Comparison of ENCODE assay signal across 8 cellular contexts in genomic region chr9:76458903-76459690, GRCh38. TPM values are rescaled to one million over a fixed set of nuclear protein-coding genes. Genes with fewer than 3 reads are reported as not detected.
DNase-seq lines count a peak whose midpoint lies in the region; ATAC-seq and TF ChIP-seq lines count a peak whose summit lies in the region.

TSS of gene GCNT1 (plus strand) at chr9:76459182. CDS start at chr9:76502382, 43,200 bp downstream.

- intact Hi-C loops in HCT116 (cut with micrococcal nuclease): loop anchor here (5.0 kb wide), 1 partner anchor 67 kb away; the partner anchor contains the start of gene RFK
- intact Hi-C loops in activated naive CD4-positive, alpha-beta T cell treated with anti-CD3 and anti-CD28 coated beads for 36 hours (cut with micrococcal nuclease): loop anchor here (1.0 to 2.0 kb wide), 6 partner anchors 18 to 718 kb away; partner anchors contain the start of genes PCSK5, RFK and VPS13A

- peak; percentile 93 for ATAC-seq in HCT116
- ATAC-seq in omental fat pad (ENCODE audit: low FRiP score): peak; percentile 90

- H3K9me2 ChIP-seq in HCT116 (ENCODE audit: insufficient read depth) (no peaks in the 10 kb centered on the region), MM.1S (replicated peaks; ENCODE audit: insufficient read depth, low read length) (no peaks in the 10 kb centered on the region)

- no peak within 1 kb of the TSS for H3K27ac Mint-ChIP-seq in activated naive CD4-positive, alpha-beta T cell treated with anti-CD3 and anti-CD28 coated beads for 36 hours

- peak within 1 kb of the TSS; percentile 98 for H3K4me2 ChIP-seq in HCT116 (ENCODE audit: low read length)
- peak within 1 kb of the TSS; percentile 88 for H3K4me2 ChIP-seq in MM.1S (ENCODE audit: low read depth, low read length)

- TSS peak; percentile 42 for BruUV-seq in HCT116 (replicated peaks; lab: Mats Ljungman, UMichigan)

- H3K79me2 ChIP-seq in HCT116 (ENCODE audit: insufficient read depth, low read length) (no peaks in the 10 kb centered on the region), MM.1S (ENCODE audit: low read length) (no peaks in the 10 kb centered on the region)

- H3K27me3 ChIP-seq in GM06990 (replicated peaks; ENCODE audit: control insufficient read depth, insufficient read depth, low read length) (no peaks in the 10 kb centered on the region), HCT116 (ENCODE audit: insufficient read depth, low read length) (no peaks in the 10 kb centered on the region), MM.1S (replicated peaks; ENCODE audit: insufficient read depth, low read length) (no peaks in the 10 kb centered on the region), thymus (ENCODE audit: control insufficient read depth, insufficient read depth) (peaks cover 2% of the 10 kb centered on the region)

- no peaks in the 10 kb centered on the region for H3K36me3 ChIP-seq in GM06990 (ENCODE audit: control insufficient read depth, insufficient read depth, low read length)
- no peaks in the 10 kb centered on the region for H3K36me3 ChIP-seq in HCT116 (ENCODE audit: control insufficient read depth in 1 of 2, insufficient read depth in 2 of 2, low read length in 2 of 2)
- no peaks in the 10 kb centered on the region for H3K36me3 ChIP-seq in MM.1S (replicated peaks; ENCODE audit: insufficient read depth, low read length)
- H3K36me3 ChIP-seq in thymus (ENCODE audit: control insufficient read depth, insufficient read depth): no peaks in the 10 kb centered on the region

- H3K27ac ChIP-seq in HCT116 (ENCODE audit: low read depth, low read length): peak within 1 kb of the TSS; percentile 53
- no peak within 1 kb of the TSS for H3K27ac ChIP-seq in MM.1S (ENCODE audit: low read length)
- peak within 1 kb of the TSS; percentile 61 for H3K27ac ChIP-seq in thymus (ENCODE audit: low read depth)

- CTCF ChIA-PET in HCT116 (lab: Charles Lee): interaction anchor here (0.9 to 1.3 kb wide), 4 partner anchors 9 to 207 kb away, joined by 3 to 9 read pairs (median 4); no protein-coding TSS in a partner anchor
- CTCF ChIA-PET in activated naive CD4-positive, alpha-beta T cell treated with anti-CD3 and anti-CD28 coated beads for 36 hours (lab: Charles Lee): interaction anchor here (0.6 to 2.1 kb wide), 6 partner anchors 10 to 248 kb away, joined by 3 to 6 read pairs (median 3); no protein-coding TSS in a partner anchor

- TF ChIP-seq RAD21 in HCT116 (IDR thresholded peaks at IDR 0.05; ENCODE audit: low read depth): peak; percentile 54; the same call in 1 of the 2 replicates

- peaks cover 8% of the 10 kb centered on the region for H3K27me3 Mint-ChIP-seq in activated naive CD4-positive, alpha-beta T cell treated with anti-CD3 and anti-CD28 coated beads for 36 hours (ENCODE audit: low read depth)

- no peaks in the 10 kb centered on the region for H4K20me1 ChIP-seq in HCT116 (ENCODE audit: insufficient read depth)
- no peaks in the 10 kb centered on the region for H4K20me1 ChIP-seq in MM.1S (ENCODE audit: insufficient read depth, low read length)

- peak within 1 kb of the TSS; percentile 77 for H3K9ac ChIP-seq in HCT116 (ENCODE audit: low read length)
- peak within 1 kb of the TSS; percentile 47; the same call in 1 of the 2 replicates for H3K9ac ChIP-seq in MM.1S (ENCODE audit: low read length)

- TF ChIP-seq CTCF in GM06990 (IDR thresholded peaks at IDR 0.05; ENCODE audit: insufficient read depth, low read length, poor library complexity, severe bottlenecking) (peak; percentile 68), HCT116 (IDR thresholded peaks at IDR 0.05 in 2 of 3, conservative IDR thresholded peaks at IDR 0.05 in 1 of 3; ENCODE audit: borderline replicate concordance in 1 of 3, insufficient read depth in 1 of 3, low read depth in 2 of 3, low read length in 2 of 3) (peak; percentile 37 to 40 (median 39); a peak in 2 of 6 replicates), MM.1S (IDR thresholded peaks at IDR 0.05; ENCODE audit: low read length) (peak; percentile 65), omental fat pad (IDR thresholded peaks at IDR 0.05) (no peak)

- H3K4me3 ChIP-seq in GM06990 (replicated peaks; ENCODE audit: low read depth, low read length) (peak within 1 kb of the TSS; percentile 80), HCT116 (replicated peaks in 1 of 2; ENCODE audit: low read depth in 1 of 2, low read length in 2 of 2) (peak within 1 kb of the TSS; percentile 78 to 84), MM.1S (ENCODE audit: low read length) (peak within 1 kb of the TSS; percentile 82), thymus (ENCODE audit: low read length) (peak within 1 kb of the TSS; percentile 66)

- H3K4me1 ChIP-seq in HCT116 (ENCODE audit: control insufficient read depth in 1 of 2, insufficient read depth in 2 of 2, low read length in 2 of 2) (peaks cover 18 to 30% of the 10 kb centered on the region in 2 experiments; a peak in 3 of 4 replicates), MM.1S (ENCODE audit: low read length) (peaks cover 11% of the 10 kb centered on the region), thymus (ENCODE audit: control insufficient read depth, insufficient read depth, low read length) (peaks cover 13% of the 10 kb centered on the region)

- no peaks in the 10 kb centered on the region for H3F3A ChIP-seq in MM.1S (ENCODE audit: insufficient read depth, low read length)

- H3K9me3 ChIP-seq in HCT116 (ENCODE audit: control insufficient read depth in 1 of 2, insufficient read depth in 1 of 2, low read depth in 1 of 2, low read length in 2 of 2) (no peaks in the 10 kb centered on the region), MM.1S (replicated peaks; ENCODE audit: insufficient read depth, low read length) (no peaks in the 10 kb centered on the region), thymus (ENCODE audit: control insufficient read depth) (no peaks in the 10 kb centered on the region)

- under 1% methylated on average over 65 of the region's 65 CpGs for whole genome bisulfite sequencing in thymus

- H2AFZ ChIP-seq in HCT116 (ENCODE audit: low read depth, low read length, poor library complexity, severe bottlenecking) (peak within 1 kb of the TSS; percentile 93), MM.1S (ENCODE audit: low read length) (peak within 1 kb of the TSS; percentile 49)

- H3K9me3 Mint-ChIP-seq in activated naive CD4-positive, alpha-beta T cell treated with anti-CD3 and anti-CD28 coated beads for 36 hours: no peaks in the 10 kb centered on the region

- POLR2A ChIA-PET in HCT116 (lab: Charles Lee): no interaction called here

- in situ Hi-C loops in SK-MEL-5 (cut with HindIII; ENCODE audit: low pct_unique_long_range_greater_than_20kb, low sequenced_read_pairs): no loop called here

- H3K4me3 Mint-ChIP-seq in activated naive CD4-positive, alpha-beta T cell treated with anti-CD3 and anti-CD28 coated beads for 36 hours: peak within 1 kb of the TSS; percentile 90

- peaks cover 2% of the 10 kb centered on the region for H3K36me3 Mint-ChIP-seq in activated naive CD4-positive, alpha-beta T cell treated with anti-CD3 and anti-CD28 coated beads for 36 hours (ENCODE audit: low read depth)

- peaks cover 12% of the 10 kb centered on the region for H3K4me1 Mint-ChIP-seq in activated naive CD4-positive, alpha-beta T cell treated with anti-CD3 and anti-CD28 coated beads for 36 hours (ENCODE audit: low read depth)

- RAD21 ChIA-PET in HCT116 (lab: Charles Lee; ENCODE audit: low non-redundant PET in 1 of 2, low total read pairs in 2 of 2, uncharacterized antibody in 2 of 2, unreplicated experiment in 2 of 2): no interaction called here

- DNase-seq in GM06990 (ENCODE audit: extremely low read depth, insufficient read length) (peak; percentile 97), HCT116 (ENCODE audit: low read depth, low spot score) (peak; percentile 85), MM.1S (peak; percentile 93), SK-MEL-5 (ENCODE audit: low read depth, low spot score) (peak; percentile 71), globus pallidus (ENCODE audit: low spot score) (peak; percentile 16), omental fat pad (ENCODE audit: low spot score) (peak; percentile 69)
- DNase-seq in activated naive CD4-positive, alpha-beta T cell treated with anti-CD3 and anti-CD28 coated beads for 36 hours: peak; percentile 89

- TF ChIP-seq POLR2A in HCT116 (IDR thresholded peaks at IDR 0.05; ENCODE audit: borderline replicate concordance, extremely low read depth, insufficient read depth, insufficient read length): no peak

TF ChIP-seq in HCT116, 20 proteins besides CTCF, POLR2A, EP300 and RAD21 (continues in another document):
- TF ChIP-seq EZH2 (IDR thresholded peaks at IDR 0.05): no peak
- TF ChIP-seq ELF1 (IDR thresholded peaks at IDR 0.05; ENCODE audit: borderline replicate concordance, low read depth): no peak
- peak; percentile 87 for TF ChIP-seq CBX3 (IDR thresholded peaks at IDR 0.05; ENCODE audit: low read depth)
- peak; percentile 92 for TF ChIP-seq POLR2AphosphoS5 (IDR thresholded peaks at IDR 0.05; ENCODE audit: low read depth, low read length)
- peak; percentile 64 for TF ChIP-seq SP1 (IDR thresholded peaks at IDR 0.05; ENCODE audit: low read depth)
- TF ChIP-seq SRF (IDR thresholded peaks at IDR 0.05; ENCODE audit: low read depth): no peak
- peak; percentile 61; the same call in 1 of the 2 replicates for TF ChIP-seq SIN3A (IDR thresholded peaks at IDR 0.05; ENCODE audit: low read depth)

RNA-seq across cellular contexts. Expression of gene GCNT1, which starts in this region (rescaled TPM):
- total RNA-seq in HCT116 (2021; ENCODE audit: unreplicated experiment) (5.8 TPM), omental fat pad (10 to 100 TPM in 3 of 4 donors, 1 to 10 TPM in 1; 5.7 to 45.2 (median 18.0) TPM)
- 3.8 and 4.3 TPM in 2 replicates for polyA plus RNA-seq in HCT116 (2012)
- total RNA-seq in SK-MEL-5 (2014; rRNA removed; shearing (Covaris generic)): 0.24 TPM in 2 replicates
- polyA plus RNA-seq in SK-MEL-5 (2015; cell fraction: cytosol; rRNA removed): 0.14 and 2.2 TPM in 2 replicates
- 5.8 TPM in 1 of 2 replicates, not detected in the other for polyA plus RNA-seq in SK-MEL-5 (2015; cell fraction: nucleus; rRNA removed)
- under 1 TPM; 0.48 to 0.54 TPM for total RNA-seq in activated naive CD4-positive, alpha-beta T cell treated with anti-CD3 and anti-CD28 coated beads for 36 hours
- 5.3 TPM for polyA plus RNA-seq in thymus

Comparison
In these comparisons a context has a peak if more than half of its experiments do, and no peak if none do; other contexts are left out.
1. Peak in DNase-seq in activated naive CD4-positive, alpha-beta T cell treated with anti-CD3 and anti-CD28 coated beads for 36 hours; RNA of the gene not detected or under 1 TPM.
2. DNase-seq: peak in every context shown above with its lines; median percentile 97 in GM06990; 93 in MM.1S; 89 in activated naive CD4-positive, alpha-beta T cell treated with anti-CD3 and anti-CD28 coated beads for 36 hours; 85 in HCT116; 71 in SK-MEL-5; 69 in omental fat pad; 16 in globus pallidus.
3. CTCF ChIP-seq: peak in GM06990 (single experiment), HCT116 (3 of 3) and MM.1S (single experiment); none in omental fat pad (0 of 3).
4. Peak in every context shown above with its lines, with median percentiles within 50 percentile points of each other: H3K4me3 ChIP-seq.